ENCODE assay signal across 1 cellular context in the genomic region with DNA sequence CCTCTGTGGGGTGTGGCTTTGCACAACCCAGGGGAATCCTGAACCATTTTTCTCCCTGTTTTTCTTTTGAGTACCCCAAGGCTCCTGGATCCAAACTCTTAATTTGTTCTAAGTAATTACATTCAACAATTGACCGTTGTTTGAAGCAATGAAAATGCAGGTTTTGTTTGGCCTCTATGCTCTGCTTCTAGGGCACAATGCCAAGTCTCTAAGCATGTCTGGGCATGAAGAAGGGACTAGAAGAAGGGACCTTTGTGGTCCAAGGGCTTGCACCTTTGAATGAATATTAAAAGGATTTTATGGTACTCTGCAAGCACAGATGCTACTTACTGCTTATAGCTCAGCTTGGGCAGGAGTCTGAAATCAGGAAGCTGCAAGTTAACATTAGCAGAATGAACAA.
TF ChIP-seq lines count a peak whose summit lies in the region.

No MANE protein-coding gene starts in this region.

TF ChIP-seq in IMR-90, 13 proteins besides CTCF, POLR2A, EP300 and RAD21:
- TF ChIP-seq RFX5 (IDR thresholded peaks at IDR 0.05; ENCODE audit: low read depth, low read length) (no peak), MXI1 (IDR thresholded peaks at IDR 0.05; ENCODE audit: borderline replicate concordance, low read depth, low read length) (no peak), FOS (IDR thresholded peaks at IDR 0.05; ENCODE audit: low read depth, low read length) (no peak), NFE2L2 (IDR thresholded peaks at IDR 0.05; ENCODE audit: low read depth, low read length) (no peak), SMC3 (IDR thresholded peaks at IDR 0.05; ENCODE audit: low read depth, low read length) (no peak), CEBPB (IDR thresholded peaks at IDR 0.05; ENCODE audit: low read depth, low read length) (no peak), RCOR1 (IDR thresholded peaks at IDR 0.05; ENCODE audit: insufficient replicate concordance, low read length) (no peak), CHD1 (IDR thresholded peaks at IDR 0.05; ENCODE audit: low read depth, low read length) (no peak), MAFK (IDR thresholded peaks at IDR 0.05; ENCODE audit: low read depth, low read length) (no peak), BHLHE40 (IDR thresholded peaks at IDR 0.05; ENCODE audit: low read depth, low read length) (no peak), MAZ (IDR thresholded peaks at IDR 0.05; ENCODE audit: borderline replicate concordance, low read depth, low read length) (no peak)
- TF ChIP-seq, protein P1, sequence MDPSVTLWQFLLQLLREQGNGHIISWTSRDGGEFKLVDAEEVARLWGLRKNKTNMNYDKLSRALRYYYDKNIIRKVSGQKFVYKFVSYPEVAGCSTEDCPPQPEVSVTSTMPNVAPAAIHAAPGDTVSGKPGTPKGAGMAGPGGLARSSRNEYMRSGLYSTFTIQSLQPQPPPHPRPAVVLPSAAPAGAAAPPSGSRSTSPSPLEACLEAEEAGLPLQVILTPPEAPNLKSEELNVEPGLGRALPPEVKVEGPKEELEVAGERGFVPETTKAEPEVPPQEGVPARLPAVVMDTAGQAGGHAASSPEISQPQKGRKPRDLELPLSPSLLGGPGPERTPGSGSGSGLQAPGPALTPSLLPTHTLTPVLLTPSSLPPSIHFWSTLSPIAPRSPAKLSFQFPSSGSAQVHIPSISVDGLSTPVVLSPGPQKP (IDR thresholded peaks at IDR 0.05; ENCODE audit: borderline replicate concordance, low read depth, low read length): no peak
- TF ChIP-seq, protein P2, sequence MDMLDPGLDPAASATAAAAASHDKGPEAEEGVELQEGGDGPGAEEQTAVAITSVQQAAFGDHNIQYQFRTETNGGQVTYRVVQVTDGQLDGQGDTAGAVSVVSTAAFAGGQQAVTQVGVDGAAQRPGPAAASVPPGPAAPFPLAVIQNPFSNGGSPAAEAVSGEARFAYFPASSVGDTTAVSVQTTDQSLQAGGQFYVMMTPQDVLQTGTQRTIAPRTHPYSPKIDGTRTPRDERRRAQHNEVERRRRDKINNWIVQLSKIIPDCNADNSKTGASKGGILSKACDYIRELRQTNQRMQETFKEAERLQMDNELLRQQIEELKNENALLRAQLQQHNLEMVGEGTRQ (IDR thresholded peaks at IDR 0.05; ENCODE audit: low read depth, low read length): no peak
